In genomic region chr19:42284066-42284501, GRCh38 we compare ENCODE assay signal across 1 cellular context.
TF ChIP-seq lines count a peak whose summit lies in the region.

No MANE protein-coding gene starts in this region.

TF ChIP-seq in IMR-90, 13 proteins besides CTCF, POLR2A, EP300 and RAD21:
- TF ChIP-seq MAZ (IDR thresholded peaks at IDR 0.05; ENCODE audit: borderline replicate concordance, low read depth, low read length) (peak; percentile 98), BHLHE40 (IDR thresholded peaks at IDR 0.05; ENCODE audit: low read depth, low read length) (0 out of 2 replicates have a peak, but pooled peaks have one; percentile 33), MAFK (IDR thresholded peaks at IDR 0.05; ENCODE audit: low read depth, low read length) (no peak), ELK1 (IDR thresholded peaks at IDR 0.05; ENCODE audit: borderline replicate concordance, low read depth, low read length) (no peak), USF2 (IDR thresholded peaks at IDR 0.05; ENCODE audit: low read depth, low read length) (peak; percentile 72; the same call in 1 of the 2 replicates), CHD1 (IDR thresholded peaks at IDR 0.05; ENCODE audit: low read depth, low read length) (no peak)
